In genomic region chr10:50579491-50580259, GRCh38 we compare ENCODE assay signal across 1 cellular context.
TF ChIP-seq lines count a peak whose summit lies in the region.

No MANE protein-coding gene starts in this region.

TF ChIP-seq in GM23338, 12 proteins besides CTCF, POLR2A, EP300 and RAD21:
- TF ChIP-seq EZH2 (IDR thresholded peaks at IDR 0.05; ENCODE audit: low read depth, unreplicated experiment) (no peak), NANOG (IDR thresholded peaks at IDR 0.05; ENCODE audit: borderline replicate concordance) (no peak), STAT1 (IDR thresholded peaks at IDR 0.05; ENCODE audit: unreplicated experiment) (no peak), ZNF114 (CRISPR knock-in tag; IDR thresholded peaks at IDR 0.05) (no peak), REST (IDR thresholded peaks at IDR 0.05; ENCODE audit: unreplicated experiment) (no peak)
- TF ChIP-seq, protein P1, sequence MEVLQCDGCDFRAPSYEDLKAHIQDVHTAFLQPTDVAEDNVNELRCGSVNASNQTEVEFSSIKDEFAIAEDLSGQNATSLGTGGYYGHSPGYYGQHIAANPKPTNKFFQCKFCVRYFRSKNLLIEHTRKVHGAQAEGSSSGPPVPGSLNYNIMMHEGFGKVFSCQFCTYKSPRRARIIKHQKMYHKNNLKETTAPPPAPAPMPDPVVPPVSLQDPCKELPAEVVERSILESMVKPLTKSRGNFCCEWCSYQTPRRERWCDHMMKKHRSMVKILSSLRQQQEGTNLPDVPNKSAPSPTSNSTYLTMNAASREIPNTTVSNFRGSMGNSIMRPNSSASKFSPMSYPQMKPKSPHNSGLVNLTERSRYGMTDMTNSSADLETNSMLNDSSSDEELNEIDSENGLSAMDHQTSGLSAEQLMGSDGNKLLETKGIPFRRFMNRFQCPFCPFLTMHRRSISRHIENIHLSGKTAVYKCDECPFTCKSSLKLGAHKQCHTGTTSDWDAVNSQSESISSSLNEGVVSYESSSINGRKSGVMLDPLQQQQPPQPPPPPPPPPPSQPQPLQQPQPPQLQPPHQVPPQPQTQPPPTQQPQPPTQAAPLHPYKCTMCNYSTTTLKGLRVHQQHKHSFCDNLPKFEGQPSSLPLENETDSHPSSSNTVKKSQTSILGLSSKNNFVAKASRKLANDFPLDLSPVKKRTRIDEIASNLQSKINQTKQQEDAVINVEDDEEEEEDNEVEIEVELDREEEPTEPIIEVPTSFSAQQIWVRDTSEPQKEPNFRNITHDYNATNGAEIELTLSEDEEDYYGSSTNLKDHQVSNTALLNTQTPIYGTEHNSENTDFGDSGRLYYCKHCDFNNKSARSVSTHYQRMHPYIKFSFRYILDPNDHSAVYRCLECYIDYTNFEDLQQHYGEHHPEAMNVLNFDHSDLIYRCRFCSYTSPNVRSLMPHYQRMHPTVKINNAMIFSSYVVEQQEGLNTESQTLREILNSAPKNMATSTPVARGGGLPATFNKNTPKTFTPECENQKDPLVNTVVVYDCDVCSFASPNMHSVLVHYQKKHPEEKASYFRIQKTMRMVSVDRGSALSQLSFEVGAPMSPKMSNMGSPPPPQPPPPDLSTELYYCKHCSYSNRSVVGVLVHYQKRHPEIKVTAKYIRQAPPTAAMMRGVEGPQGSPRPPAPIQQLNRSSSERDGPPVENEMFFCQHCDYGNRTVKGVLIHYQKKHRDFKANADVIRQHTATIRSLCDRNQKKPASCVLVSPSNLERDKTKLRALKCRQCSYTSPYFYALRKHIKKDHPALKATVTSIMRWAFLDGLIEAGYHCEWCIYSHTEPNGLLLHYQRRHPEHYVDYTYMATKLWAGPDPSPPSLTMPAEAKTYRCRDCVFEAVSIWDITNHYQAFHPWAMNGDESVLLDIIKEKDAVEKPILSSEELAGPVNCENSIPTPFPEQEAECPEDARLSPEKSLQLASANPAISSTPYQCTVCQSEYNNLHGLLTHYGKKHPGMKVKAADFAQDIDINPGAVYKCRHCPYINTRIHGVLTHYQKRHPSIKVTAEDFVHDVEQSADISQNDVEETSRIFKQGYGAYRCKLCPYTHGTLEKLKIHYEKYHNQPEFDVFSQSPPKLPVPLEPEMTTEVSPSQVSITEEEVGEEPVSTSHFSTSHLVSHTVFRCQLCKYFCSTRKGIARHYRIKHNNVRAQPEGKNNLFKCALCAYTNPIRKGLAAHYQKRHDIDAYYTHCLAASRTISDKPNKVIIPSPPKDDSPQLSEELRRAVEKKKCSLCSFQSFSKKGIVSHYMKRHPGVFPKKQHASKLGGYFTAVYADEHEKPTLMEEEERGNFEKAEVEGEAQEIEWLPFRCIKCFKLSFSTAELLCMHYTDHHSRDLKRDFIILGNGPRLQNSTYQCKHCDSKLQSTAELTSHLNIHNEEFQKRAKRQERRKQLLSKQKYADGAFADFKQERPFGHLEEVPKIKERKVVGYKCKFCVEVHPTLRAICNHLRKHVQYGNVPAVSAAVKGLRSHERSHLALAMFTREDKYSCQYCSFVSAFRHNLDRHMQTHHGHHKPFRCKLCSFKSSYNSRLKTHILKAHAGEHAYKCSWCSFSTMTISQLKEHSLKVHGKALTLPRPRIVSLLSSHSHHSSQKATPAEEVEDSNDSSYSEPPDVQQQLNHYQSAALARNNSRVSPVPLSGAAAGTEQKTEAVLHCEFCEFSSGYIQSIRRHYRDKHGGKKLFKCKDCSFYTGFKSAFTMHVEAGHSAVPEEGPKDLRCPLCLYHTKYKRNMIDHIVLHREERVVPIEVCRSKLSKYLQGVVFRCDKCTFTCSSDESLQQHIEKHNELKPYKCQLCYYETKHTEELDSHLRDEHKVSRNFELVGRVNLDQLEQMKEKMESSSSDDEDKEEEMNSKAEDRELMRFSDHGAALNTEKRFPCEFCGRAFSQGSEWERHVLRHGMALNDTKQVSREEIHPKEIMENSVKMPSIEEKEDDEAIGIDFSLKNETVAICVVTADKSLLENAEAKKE (CRISPR knock-in tag; IDR thresholded peaks at IDR 0.05): no peak
